In the genomic region with DNA sequence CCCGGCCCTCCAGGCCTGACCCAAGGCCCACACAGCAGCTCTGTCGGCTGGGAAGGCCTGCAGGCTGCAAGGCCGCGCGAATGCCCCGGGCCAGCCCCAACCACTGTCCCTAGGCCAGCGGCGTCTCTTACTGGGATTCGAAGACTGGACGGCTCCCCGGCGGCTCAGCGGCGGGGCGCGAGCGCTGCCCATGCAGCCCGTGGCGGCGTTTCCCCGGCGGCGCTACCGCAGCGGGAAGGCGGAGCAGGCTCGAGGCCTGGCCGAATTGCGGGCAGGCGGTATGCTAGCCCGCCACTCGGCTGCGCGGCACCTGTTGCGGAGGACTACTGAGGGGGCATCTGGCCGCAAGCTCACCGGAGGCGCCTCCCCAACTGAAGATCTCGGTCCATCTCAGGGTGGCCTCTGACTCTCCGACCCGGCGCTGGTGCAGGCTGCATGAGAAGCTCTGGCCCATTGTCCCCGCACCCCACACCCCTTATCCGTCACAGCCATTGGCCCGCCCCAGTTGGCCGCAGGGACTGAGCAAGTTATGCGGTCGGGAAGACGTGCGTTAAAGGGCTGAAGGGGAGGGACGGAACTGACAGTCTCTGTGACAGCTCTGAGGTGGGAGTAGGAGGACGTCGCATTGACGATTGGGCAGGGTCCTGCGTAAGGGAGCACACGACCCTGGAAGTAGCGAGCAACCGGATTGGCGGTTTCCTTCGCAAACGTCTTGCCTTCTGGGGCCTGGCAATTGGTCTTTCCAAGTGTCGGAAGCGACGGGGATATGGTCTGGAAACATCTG, we compare ENCODE assay signal across 8 cellular contexts.
DNase-seq lines count a peak whose midpoint lies in the region; TF ChIP-seq lines count a peak whose summit lies in the region.

No MANE protein-coding gene starts in this region.

- H3K9me3 Mint-ChIP-seq in T-helper 2 cell treated with Interferon-gamma antibody and Interleukin-4, amounts not matched to agents 5 μg/mL and 100 μg/mL, for 36 hours = no peaks in the 10 kb centered on the region

- peak overlapping the region; percentile 76 for H3K27ac Mint-ChIP-seq in T-helper 2 cell treated with Interferon-gamma antibody and Interleukin-4, amounts not matched to agents 5 μg/mL and 100 μg/mL, for 36 hours

- H3K27me3 Mint-ChIP-seq in T-helper 2 cell treated with Interferon-gamma antibody and Interleukin-4, amounts not matched to agents 5 μg/mL and 100 μg/mL, for 36 hours (ENCODE audit: low read depth) = peaks cover 7% of the 10 kb centered on the region

- H3K4me1 Mint-ChIP-seq in T-helper 2 cell treated with Interferon-gamma antibody and Interleukin-4, amounts not matched to agents 5 μg/mL and 100 μg/mL, for 36 hours (ENCODE audit: low read depth) = peaks cover 11% of the 10 kb centered on the region

- TF ChIP-seq CTCF in GM20000 (IDR thresholded peaks at IDR 0.05; ENCODE audit: extremely low read depth, missing control alignments) (no peak), foreskin fibroblast (IDR thresholded peaks at IDR 0.05; ENCODE audit: low read depth, low read length) (no peak)

- H3K36me3 Mint-ChIP-seq in T-helper 2 cell treated with Interferon-gamma antibody and Interleukin-4, amounts not matched to agents 5 μg/mL and 100 μg/mL, for 36 hours (ENCODE audit: low read depth) = peaks cover 2% of the 10 kb centered on the region

- DNase-seq in GM20000 (ENCODE audit: low spot score) = peak; percentile 53
- DNase-seq in T-helper 2 cell treated with Interferon-gamma antibody and Interleukin-4, amounts not matched to agents 5 μg/mL and 100 μg/mL, for 36 hours (ENCODE audit: low spot score) = peak; percentile 21
- DNase-seq in foreskin fibroblast = peak; percentile 46 to 79
- DNase-seq in stimulated activated CD4-positive, alpha-beta T cell treated with anti-CD3 and anti-CD28 coated beads, Interleukin-15, amount 100 ng/mL, for 24 hours = peak; percentile 56
- no peak for DNase-seq in midbrain (lab: John Stamatoyannopoulos, UW)
- DNase-seq in NCI-H774 (lab: John Stamatoyannopoulos, UW) = no peak
- no peak for DNase-seq in ecto neural progenitor cell (ENCODE audit: low spot score)
- DNase-seq in NCI-H1436 treated with DMSO at 0.1 percent for 48 hours (lab: John Stamatoyannopoulos, UW) = no peak

- peak overlapping the region; percentile 81 for H3K4me3 Mint-ChIP-seq in T-helper 2 cell treated with Interferon-gamma antibody and Interleukin-4, amounts not matched to agents 5 μg/mL and 100 μg/mL, for 36 hours

- peak overlapping the region; percentile 59 to 74 for H3K4me3 ChIP-seq in foreskin fibroblast (ENCODE audit: low read depth in 1 of 2, low read length in 2 of 2)

Comparison
In these comparisons a context has a peak if more than half of its experiments do, and no peak if none do; other contexts are left out.
1. DNase-seq: peak in GM20000 (single experiment), T-helper 2 cell treated with Interferon-gamma antibody and Interleukin-4, amounts not matched to agents 5 μg/mL and 100 μg/mL, for 36 hours (single experiment), foreskin fibroblast (2 of 2) and stimulated activated CD4-positive, alpha-beta T cell treated with anti-CD3 and anti-CD28 coated beads, Interleukin-15, amount 100 ng/mL, for 24 hours (single experiment); none in midbrain (single experiment), NCI-H774 (single experiment), ecto neural progenitor cell (single experiment) and NCI-H1436 treated with DMSO at 0.1 percent for 48 hours (single experiment).